ENCODE assay signal across 8 cellular contexts in genomic region chr1:192639607-192640368, GRCh38. TPM values are rescaled to one million over a fixed set of nuclear protein-coding genes. Genes with fewer than 3 reads are reported as not detected.
DNase-seq lines count a peak whose midpoint lies in the region; ATAC-seq and TF ChIP-seq lines count a peak whose summit lies in the region.

No MANE protein-coding gene starts in this region.

- H3K9me3 ChIP-seq in testis, result no peaks in the 10 kb centered on the region

- H3K36me3 ChIP-seq in BJ (ENCODE audit: control insufficient read depth, insufficient read depth, low read length) (no peaks in the 10 kb centered on the region), testis (ENCODE audit: low read depth, missing control alignments) (no peaks in the 10 kb centered on the region)

- 49 to 52% methylated on average over 4 of the region's 4 CpGs for WGBS in testis, 2 donors

- peaks cover 3% of the 10 kb centered on the region for H3K27me3 Mint-ChIP-seq in activated naive CD8-positive, alpha-beta T cell
- H3K27me3 Mint-ChIP-seq in activated CD4-positive, alpha-beta T cell treated with anti-CD3 and anti-CD28 coated beads, Interleukin-2, amount 10 ng/mL, durations not matched to agents 7 days and 5 days, result peaks cover 3% of the 10 kb centered on the region

- no peak overlapping the region for H3K27ac ChIP-seq in testis

- no peaks in the 10 kb centered on the region for H3K36me3 Mint-ChIP-seq in activated naive CD8-positive, alpha-beta T cell
- H3K36me3 Mint-ChIP-seq in activated CD4-positive, alpha-beta T cell treated with anti-CD3 and anti-CD28 coated beads, Interleukin-2, amount 10 ng/mL, durations not matched to agents 7 days and 5 days (ENCODE audit: low read depth), result no peaks in the 10 kb centered on the region

- H3K4me3 ChIP-seq in BJ (ENCODE audit: low read depth, low read length) (no peak overlapping the region), testis (no peak overlapping the region)

- H3K27ac Mint-ChIP-seq in activated naive CD8-positive, alpha-beta T cell, result peak overlapping the region; percentile 82
- H3K27ac Mint-ChIP-seq in activated CD4-positive, alpha-beta T cell treated with anti-CD3 and anti-CD28 coated beads, Interleukin-2, amount 10 ng/mL, durations not matched to agents 7 days and 5 days, result no peak overlapping the region

- peak overlapping the region; percentile 1 for H3K4me3 Mint-ChIP-seq in activated naive CD8-positive, alpha-beta T cell
- H3K4me3 Mint-ChIP-seq in activated CD4-positive, alpha-beta T cell treated with anti-CD3 and anti-CD28 coated beads, Interleukin-2, amount 10 ng/mL, durations not matched to agents 7 days and 5 days, result no peak overlapping the region

- no peak for TF ChIP-seq POLR2A in testis (IDR thresholded peaks at IDR 0.05)

- peak; percentile 34 for DNase-seq in BJ (ENCODE audit: low read depth)
- no peak for DNase-seq in HuH-7 (ENCODE audit: low spot score)
- DNase-seq in NCI-H2227 treated with DMSO at 0.1 percent for 48 hours (lab: John Stamatoyannopoulos, UW), result no peak
- DNase-seq in testis, result no peak
- no peak for DNase-seq in activated CD4-positive, alpha-beta T cell treated with anti-CD3 and anti-CD28 coated beads, Interleukin-2, amount 10 ng/mL, durations not matched to agents 7 days and 5 days

- H3K4me1 Mint-ChIP-seq in activated naive CD8-positive, alpha-beta T cell (ENCODE audit: low read depth), result peaks cover 12% of the 10 kb centered on the region
- peaks cover 4% of the 10 kb centered on the region for H3K4me1 Mint-ChIP-seq in activated CD4-positive, alpha-beta T cell treated with anti-CD3 and anti-CD28 coated beads, Interleukin-2, amount 10 ng/mL, durations not matched to agents 7 days and 5 days

- TF ChIP-seq CTCF in BJ (IDR thresholded peaks at IDR 0.05; ENCODE audit: insufficient read depth, low read depth, low read length) (no peak), testis (IDR thresholded peaks at IDR 0.05) (no peak)

- H3K4me1 ChIP-seq in testis, result no peaks in the 10 kb centered on the region

- no peaks in the 10 kb centered on the region for H3K9me3 Mint-ChIP-seq in activated naive CD8-positive, alpha-beta T cell (ENCODE audit: low read depth)
- H3K9me3 Mint-ChIP-seq in activated CD4-positive, alpha-beta T cell treated with anti-CD3 and anti-CD28 coated beads, Interleukin-2, amount 10 ng/mL, durations not matched to agents 7 days and 5 days, result no peaks in the 10 kb centered on the region

- POLR2A ChIA-PET in BJ (lab: Charles Lee), result no interaction called here
- POLR2A ChIA-PET in activated CD4-positive, alpha-beta T cell treated with anti-CD3 and anti-CD28 coated beads, Interleukin-2, amount 10 ng/mL, durations not matched to agents 7 days and 5 days (lab: Charles Lee), result no interaction called here

- H3K27me3 ChIP-seq in BJ (ENCODE audit: control insufficient read depth, insufficient read depth, low read length) (no peaks in the 10 kb centered on the region), testis (no peaks in the 10 kb centered on the region)

- intact Hi-C loops in testis (cut with DNase I; ENCODE audit: low total_unique reads), result no loop called here

- ATAC-seq in GM19351 (IDR thresholded peaks at IDR 0.05; ENCODE audit: unreplicated experiment), result peak; percentile 69
- peak; percentile 76 for ATAC-seq in HG03196 (IDR thresholded peaks at IDR 0.05; ENCODE audit: unreplicated experiment)

- CTCF ChIA-PET in BJ (lab: Yijun Ruan, JAX), result interaction anchor here (0.5 to 1.0 kb wide), 2 partner anchors 28 to 419 kb away, joined by 3 read pairs; no protein-coding TSS in a partner anchor
- CTCF ChIA-PET in activated CD4-positive, alpha-beta T cell treated with anti-CD3 and anti-CD28 coated beads, Interleukin-2, amount 10 ng/mL, durations not matched to agents 7 days and 5 days (lab: Charles Lee), result interaction anchor here (0.6 to 0.8 kb wide), 2 partner anchors 13 to 16 kb away, joined by 3 read pairs; no protein-coding TSS in a partner anchor

RNA-seq across cellular contexts. Expression of gene RGS13, which starts 3.8 kb away (rescaled TPM):
- polyA plus RNA-seq in BJ (2011; rRNA removed) (not detected in 2 replicates), testis (ENCODE audit: insufficient read depth, low read depth, low replicate concordance) (not detected)
- not detected in 2 replicates for polyA minus RNA-seq in BJ (2011; rRNA and poly(A)+ RNA removed)
- under 1 TPM in 1 of 2 donors, not detected in 1; 0.25 TPM for total RNA-seq in testis
- total RNA-seq in activated CD4-positive, alpha-beta T cell treated with anti-CD3 and anti-CD28 coated beads, Interleukin-2, amount 10 ng/mL, durations not matched to agents 7 days and 5 days, result not detected
